In the genomic region with DNA sequence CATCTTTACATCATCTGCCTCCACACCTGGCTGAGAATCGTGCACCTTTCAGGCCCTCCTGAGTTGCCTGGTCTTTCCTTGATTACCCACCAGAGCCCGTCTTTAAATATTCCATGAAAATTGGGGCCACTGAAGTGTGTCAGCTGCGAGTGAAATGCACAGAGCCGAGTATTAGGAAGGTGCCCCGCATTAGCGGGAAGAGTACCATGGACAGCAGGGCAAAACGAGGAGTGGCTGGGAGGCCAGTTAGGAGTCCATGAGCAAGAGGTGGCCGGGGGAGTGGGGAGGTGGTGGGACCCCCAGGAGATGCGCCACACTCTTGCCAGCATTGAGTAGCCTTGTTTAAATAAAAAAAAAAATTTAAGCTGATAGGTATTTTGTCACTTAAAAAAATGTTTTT, we compare ENCODE assay signal across 2 cellular contexts.
TF ChIP-seq lines count a peak whose summit lies in the region.

No MANE protein-coding gene starts in this region.

TF ChIP-seq in liver, 16 proteins besides CTCF, POLR2A, EP300 and RAD21 (continued from another document):
- TF ChIP-seq REST (IDR thresholded peaks at IDR 0.05): peak; percentile 42

TF ChIP-seq in HEK293, 187 proteins besides CTCF, POLR2A, EP300 and RAD21:
- TF ChIP-seq REST (tag by site-specific recombination; IDR thresholded peaks at IDR 0.05): peak; percentile 90
- no peak for TF ChIP-seq ZNF239 (tag by site-specific recombination; IDR thresholded peaks at IDR 0.05)
- TF ChIP-seq, protein P1, sequence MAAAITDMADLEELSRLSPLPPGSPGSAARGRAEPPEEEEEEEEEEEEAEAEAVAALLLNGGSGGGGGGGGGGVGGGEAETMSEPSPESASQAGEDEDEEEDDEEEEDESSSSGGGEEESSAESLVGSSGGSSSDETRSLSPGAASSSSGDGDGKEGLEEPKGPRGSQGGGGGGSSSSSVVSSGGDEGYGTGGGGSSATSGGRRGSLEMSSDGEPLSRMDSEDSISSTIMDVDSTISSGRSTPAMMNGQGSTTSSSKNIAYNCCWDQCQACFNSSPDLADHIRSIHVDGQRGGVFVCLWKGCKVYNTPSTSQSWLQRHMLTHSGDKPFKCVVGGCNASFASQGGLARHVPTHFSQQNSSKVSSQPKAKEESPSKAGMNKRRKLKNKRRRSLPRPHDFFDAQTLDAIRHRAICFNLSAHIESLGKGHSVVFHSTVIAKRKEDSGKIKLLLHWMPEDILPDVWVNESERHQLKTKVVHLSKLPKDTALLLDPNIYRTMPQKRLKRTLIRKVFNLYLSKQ (tag by site-specific recombination; IDR thresholded peaks at IDR 0.05; ENCODE audit: borderline replicate concordance): no peak
- no peak for TF ChIP-seq ZNF529 (tag by site-specific recombination; IDR thresholded peaks at IDR 0.05; ENCODE audit: insufficient replicate concordance)
- TF ChIP-seq ZNF776 (tag by site-specific recombination; IDR thresholded peaks at IDR 0.05; ENCODE audit: borderline replicate concordance): no peak
- no peak for TF ChIP-seq BCL11B (tag by site-specific recombination; IDR thresholded peaks at IDR 0.05; ENCODE audit: low read depth)
- TF ChIP-seq, protein P2, sequence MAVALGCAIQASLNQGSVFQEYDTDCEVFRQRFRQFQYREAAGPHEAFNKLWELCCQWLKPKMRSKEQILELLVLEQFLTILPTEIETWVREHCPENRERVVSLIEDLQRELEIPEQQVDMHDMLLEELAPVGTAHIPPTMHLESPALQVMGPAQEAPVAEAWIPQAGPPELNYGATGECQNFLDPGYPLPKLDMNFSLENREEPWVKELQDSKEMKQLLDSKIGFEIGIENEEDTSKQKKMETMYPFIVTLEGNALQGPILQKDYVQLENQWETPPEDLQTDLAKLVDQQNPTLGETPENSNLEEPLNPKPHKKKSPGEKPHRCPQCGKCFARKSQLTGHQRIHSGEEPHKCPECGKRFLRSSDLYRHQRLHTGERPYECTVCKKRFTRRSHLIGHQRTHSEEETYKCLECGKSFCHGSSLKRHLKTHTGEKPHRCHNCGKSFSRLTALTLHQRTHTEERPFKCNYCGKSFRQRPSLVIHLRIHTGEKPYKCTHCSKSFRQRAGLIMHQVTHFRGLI (tag by site-specific recombination; IDR thresholded peaks at IDR 0.05): no peak
- no peak for TF ChIP-seq ZNF660 (tag by site-specific recombination; IDR thresholded peaks at IDR 0.05)
- TF ChIP-seq ZNF560 (tag by site-specific recombination; IDR thresholded peaks at IDR 0.05; ENCODE audit: borderline replicate concordance): no peak
TF ChIP-seq in HEK293: peak in this region for 1.
